ENCODE assay signal across 8 cellular contexts in genomic region chr11:57515332-57516060, GRCh38. TPM values are rescaled to one million over a fixed set of nuclear protein-coding genes. Genes with fewer than 3 reads are reported as not detected.
DNase-seq lines count a peak whose midpoint lies in the region; ATAC-seq and TF ChIP-seq lines count a peak whose summit lies in the region.

SLC43A1 (minus strand) TSS chr11:57515702; CDS start chr11:57514111, 1,591 bp downstream.

- H3F3A ChIP-seq in PC-9 (ENCODE audit: insufficient read depth, low read depth), result peaks cover 3% of the 10 kb centered on the region; the same call in 1 of the 2 replicates

- no peak for TF ChIP-seq EP300 in sigmoid colon (IDR thresholded peaks at IDR 0.05)

- DNase-seq in GM13977 (ENCODE audit: low spot score) (peak; percentile 70), PC-9 (peak; percentile 42 to 49), right cardiac atrium (peak; percentile 61 to 89 (median 87)), sigmoid colon (peak; percentile 86)
- peak; percentile 66 for DNase-seq in activated naive CD8-positive, alpha-beta T cell treated with anti-CD3 and anti-CD28 coated beads, Interleukin-2, amount 10 ng/mL, durations not matched to agents 7 days and 5 days
- no peak for DNase-seq in effector CD4-positive, alpha-beta T cell

- no peaks in the 10 kb centered on the region for H3K27me3 Mint-ChIP-seq in activated naive CD8-positive, alpha-beta T cell treated with anti-CD3 and anti-CD28 coated beads, Interleukin-2, amount 10 ng/mL, durations not matched to agents 7 days and 5 days

- H4K20me1 ChIP-seq in PC-9 (ENCODE audit: insufficient read depth), result no peaks in the 10 kb centered on the region

- peak within 1 kb of the TSS; percentile 81 for H3K4me2 ChIP-seq in PC-9

- no peaks in the 10 kb centered on the region for H3K79me2 ChIP-seq in PC-9 (ENCODE audit: low read depth)

- ATAC-seq in HG02943 (IDR thresholded peaks at IDR 0.05; ENCODE audit: low read depth, unreplicated experiment), result peak; percentile 41
- peak; percentile 43 for ATAC-seq in activated naive CD8-positive, alpha-beta T cell treated with anti-CD3 and anti-CD28 coated beads, Interleukin-2, amount 10 ng/mL, durations not matched to agents 7 days and 5 days (ENCODE audit: low read depth)
- peak; percentile 83 to 87 for ATAC-seq in right cardiac atrium

- H2AFZ ChIP-seq in PC-9, result peak within 1 kb of the TSS; percentile 80

- H3K4me3 Mint-ChIP-seq in activated naive CD8-positive, alpha-beta T cell treated with anti-CD3 and anti-CD28 coated beads, Interleukin-2, amount 10 ng/mL, durations not matched to agents 7 days and 5 days, result peak within 1 kb of the TSS; percentile 99

- BruUV-seq in PC-9 (replicated peaks; lab: Mats Ljungman, UMichigan), result no TSS peak

- H3K9me3 Mint-ChIP-seq in activated naive CD8-positive, alpha-beta T cell treated with anti-CD3 and anti-CD28 coated beads, Interleukin-2, amount 10 ng/mL, durations not matched to agents 7 days and 5 days, result no peaks in the 10 kb centered on the region

- POLR2A ChIA-PET in PC-9 (lab: Charles Lee; ENCODE audit: unreplicated experiment), result interaction anchor here (0.5 kb wide), 1 partner anchor 16 kb away, joined by 3 read pairs; no protein-coding TSS in a partner anchor
- POLR2A ChIA-PET in activated naive CD8-positive, alpha-beta T cell treated with anti-CD3 and anti-CD28 coated beads, Interleukin-2, amount 10 ng/mL, durations not matched to agents 7 days and 5 days (lab: Charles Lee), result interaction anchor here (1.0 to 5.0 kb wide), 9 partner anchors 11 to 226 kb away, joined by 3 to 36 read pairs (median 5); partner anchors contain the start of genes MED19, SELENOH, SSRP1 and TMX2

- H3K27ac ChIP-seq in 22Rv1 (peak within 1 kb of the TSS; percentile 51), PC-9 (no peak within 1 kb of the TSS), right cardiac atrium (ENCODE audit: low read length) (peak within 1 kb of the TSS; percentile 42), sigmoid colon (peak within 1 kb of the TSS; percentile 68 to 79 (median 76))

- peaks cover 21% of the 10 kb centered on the region for H3K27me3 ChIP-seq in PC-9 (ENCODE audit: insufficient read depth, low read depth)
- H3K27me3 ChIP-seq in right cardiac atrium (ENCODE audit: control insufficient read depth, insufficient read depth), result no peaks in the 10 kb centered on the region
- no peaks in the 10 kb centered on the region for H3K27me3 ChIP-seq in sigmoid colon

- peak in 1 of 2 donors; percentile 10 for TF ChIP-seq POLR2A in sigmoid colon (IDR thresholded peaks at IDR 0.05)

- H3K27ac Mint-ChIP-seq in activated naive CD8-positive, alpha-beta T cell treated with anti-CD3 and anti-CD28 coated beads, Interleukin-2, amount 10 ng/mL, durations not matched to agents 7 days and 5 days, result peak within 1 kb of the TSS; percentile 98

- H3K36me3 ChIP-seq in PC-9 (ENCODE audit: low read depth) (no peaks in the 10 kb centered on the region), sigmoid colon (no peaks in the 10 kb centered on the region)

- under 1% methylated on average over 66 of the region's 66 CpGs for WGBS in right cardiac atrium
- WGBS in sigmoid colon, 2 donors, result 0% methylated on average over 66 of the region's 66 CpGs

- peaks cover 12% of the 10 kb centered on the region; the same call in 1 of the 2 replicates for H3K4me1 ChIP-seq in PC-9 (replicated peaks; ENCODE audit: insufficient read depth)
- H3K4me1 ChIP-seq in right cardiac atrium (ENCODE audit: control insufficient read depth, insufficient read depth, low read length), result no peaks in the 10 kb centered on the region
- peaks cover 0 to 18% (median 17%) of the 10 kb centered on the region in 4 donors for H3K4me1 ChIP-seq in sigmoid colon

- H3K9me2 ChIP-seq in PC-9 (ENCODE audit: insufficient read depth), result no peaks in the 10 kb centered on the region

- H3K4me3 ChIP-seq in PC-9 (peak within 1 kb of the TSS; percentile 69), right cardiac atrium (ENCODE audit: low read length) (peak within 1 kb of the TSS; percentile 80), sigmoid colon (peak within 1 kb of the TSS; percentile 65 to 82 (median 75))

- H3K9me3 ChIP-seq in PC-9 (ENCODE audit: insufficient read depth, low read depth) (no peaks in the 10 kb centered on the region), right cardiac atrium (ENCODE audit: control insufficient read depth, low read length) (no peaks in the 10 kb centered on the region), sigmoid colon (no peaks in the 10 kb centered on the region)

- CTCF ChIA-PET in PC-9 (lab: Charles Lee), result interaction anchor here (0.7 to 1.2 kb wide), 2 partner anchors 14 to 22 kb away, joined by 3 to 10 read pairs; no protein-coding TSS in a partner anchor

- intact Hi-C loops in PC-9 (cut with micrococcal nuclease; ENCODE audit: unreplicated experiment) (no loop called here), right cardiac atrium (cut with DNase I) (no loop called here), sigmoid colon (cut with DNase I) (loop anchor here (2.0 kb wide), 1 partner anchor 15 kb away; no protein-coding TSS in a partner anchor)

- in situ Hi-C loops in GM13977 (cut with MboI; ENCODE audit: low pct_unique_long_range_greater_than_20kb, low sequenced_read_pairs, unreplicated experiment), result loop anchor here (25.0 kb wide), 1 partner anchor 153 kb away; no protein-coding TSS in a partner anchor

- no peak for TF ChIP-seq CTCF in 22Rv1 (IDR thresholded peaks at IDR 0.05)
- TF ChIP-seq CTCF in GM13977 (IDR thresholded peaks at IDR 0.05; ENCODE audit: extremely low read depth, insufficient read depth, missing control alignments), result no peak
- TF ChIP-seq CTCF in PC-9 (conservative IDR thresholded peaks at IDR 0.05), result no peak
- no peak for TF ChIP-seq CTCF in sigmoid colon (IDR thresholded peaks at IDR 0.05)

- peaks cover 31% of the 10 kb centered on the region for H3K4me1 Mint-ChIP-seq in activated naive CD8-positive, alpha-beta T cell treated with anti-CD3 and anti-CD28 coated beads, Interleukin-2, amount 10 ng/mL, durations not matched to agents 7 days and 5 days

- no peaks in the 10 kb centered on the region for H3K36me3 Mint-ChIP-seq in activated naive CD8-positive, alpha-beta T cell treated with anti-CD3 and anti-CD28 coated beads, Interleukin-2, amount 10 ng/mL, durations not matched to agents 7 days and 5 days

RNA-seq across cellular contexts. Expression of gene SLC43A1, which starts in this region (rescaled TPM):
- 3.2 and 4.0 TPM in 2 replicates for total RNA-seq in PC-9 (2021)
- 10 to 100 TPM; 28.2 to 28.8 TPM for total RNA-seq in activated naive CD8-positive, alpha-beta T cell treated with anti-CD3 and anti-CD28 coated beads, Interleukin-2, amount 10 ng/mL, durations not matched to agents 7 days and 5 days
- total RNA-seq in right cardiac atrium, result 1 to 10 TPM; 3.4 to 10.0 (median 8.8) TPM
- 8.4 TPM for polyA plus RNA-seq in right cardiac atrium
- total RNA-seq in sigmoid colon, result 10 to 100 TPM; 19.1 to 32.4 (median 27.4) TPM
- 10 to 100 TPM in 1 of 3 donors, 1 to 10 TPM in 1, under 1 TPM in 1; 0.92 to 14.3 (median 5.4) TPM for polyA plus RNA-seq in sigmoid colon
